2 cellular contexts compared by ENCODE assay signal in genomic region chr6:44022671-44023352, GRCh38.
TF ChIP-seq lines count a peak whose summit lies in the region.

No MANE protein-coding gene starts in this region.

TF ChIP-seq in HCT116, 20 proteins besides CTCF, POLR2A, EP300 and RAD21:
- TF ChIP-seq ZFX (IDR thresholded peaks at IDR 0.05) = no peak
- no peak for TF ChIP-seq EZH2 (IDR thresholded peaks at IDR 0.05)
- TF ChIP-seq, protein P1, sequence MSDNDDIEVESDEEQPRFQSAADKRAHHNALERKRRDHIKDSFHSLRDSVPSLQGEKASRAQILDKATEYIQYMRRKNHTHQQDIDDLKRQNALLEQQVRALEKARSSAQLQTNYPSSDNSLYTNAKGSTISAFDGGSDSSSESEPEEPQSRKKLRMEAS (IDR thresholded peaks at IDR 0.05) = no peak
TF ChIP-seq in HCT116: peak in this region for 0.

TF ChIP-seq in endothelial cell of umbilical vein, 7 proteins besides CTCF, POLR2A, EP300 and RAD21:
- TF ChIP-seq EZH2 (IDR thresholded peaks at IDR 0.05; ENCODE audit: borderline replicate concordance, low read depth, low read length, severe bottlenecking) (no peak), GATA2 (IDR thresholded peaks at IDR 0.05; ENCODE audit: insufficient read depth, insufficient read length, low read depth, low read length) (no peak), FOS (IDR thresholded peaks at IDR 0.05; ENCODE audit: borderline replicate concordance, insufficient read depth, low read length) (no peak), JUN (IDR thresholded peaks at IDR 0.05; ENCODE audit: borderline replicate concordance, insufficient read depth, insufficient read length, low read depth) (no peak), POLR2AphosphoS5 (IDR thresholded peaks at IDR 0.05; ENCODE audit: insufficient read depth, low read depth, low read length) (no peak), MYC (IDR thresholded peaks at IDR 0.05; ENCODE audit: low read depth, low read length) (no peak)
- TF ChIP-seq, protein P1 (IDR thresholded peaks at IDR 0.05; ENCODE audit: insufficient read depth, insufficient read length) = no peak
